Comparison of ENCODE assay signal across 23 cellular contexts in genomic region chr3:103965764-103966163, GRCh38.
"Had no signal": no experiment of that assay in that cellular context is flagged by ENCODE, and none has a peak within 500 bp of the region (broad histone marks: within the 10 kb centered on the region; RNA-seq: fewer than 3 reads in every experiment).

No MANE protein-coding gene starts in this region.

- DNase-seq: IMR-90, Karpas-422, KG1, MG63, NCI-H1092, NCI-H1105 treated with DMSO at 0.1 percent for 48 hours, NCI-H1417 treated with DMSO at 0.1 percent for 48 hours, NCI-H146, NCI-H1694 treated with DMSO at 0.1 percent for 48 hours, NCI-H1930, NCI-H2081, NCI-H2107, NCI-H2227 treated with DMSO at 0.1 percent for 48 hours, NCI-H446, NCI-H510A, NCI-H524 treated with DMSO at 0.1 percent for 48 hours, NCI-H69, NCI-H774, RPMI8226, SHP77 treated with DMSO at 0.1 percent for 48 hours, SJCRH30 had no signal

- H3K36me3 ChIP-seq: MG63, SJCRH30 had no signal

- H3K4me3 ChIP-seq: MG63, SJCRH30 had no signal

- ATAC-seq: HepG2, SK-N-SH treated with all-trans-retinoic acid at 6 μM for 48 hours had no signal

- H3K27me3 ChIP-seq: MG63, SJCRH30 had no signal

- H3K27ac ChIP-seq: SJCRH30 had no signal

- H3K4me1 ChIP-seq: SJCRH30 had no signal

- H3K9me3 ChIP-seq: MG63, SJCRH30 had no signal
